ENCODE assay signal across 1 cellular context in the genomic region with DNA sequence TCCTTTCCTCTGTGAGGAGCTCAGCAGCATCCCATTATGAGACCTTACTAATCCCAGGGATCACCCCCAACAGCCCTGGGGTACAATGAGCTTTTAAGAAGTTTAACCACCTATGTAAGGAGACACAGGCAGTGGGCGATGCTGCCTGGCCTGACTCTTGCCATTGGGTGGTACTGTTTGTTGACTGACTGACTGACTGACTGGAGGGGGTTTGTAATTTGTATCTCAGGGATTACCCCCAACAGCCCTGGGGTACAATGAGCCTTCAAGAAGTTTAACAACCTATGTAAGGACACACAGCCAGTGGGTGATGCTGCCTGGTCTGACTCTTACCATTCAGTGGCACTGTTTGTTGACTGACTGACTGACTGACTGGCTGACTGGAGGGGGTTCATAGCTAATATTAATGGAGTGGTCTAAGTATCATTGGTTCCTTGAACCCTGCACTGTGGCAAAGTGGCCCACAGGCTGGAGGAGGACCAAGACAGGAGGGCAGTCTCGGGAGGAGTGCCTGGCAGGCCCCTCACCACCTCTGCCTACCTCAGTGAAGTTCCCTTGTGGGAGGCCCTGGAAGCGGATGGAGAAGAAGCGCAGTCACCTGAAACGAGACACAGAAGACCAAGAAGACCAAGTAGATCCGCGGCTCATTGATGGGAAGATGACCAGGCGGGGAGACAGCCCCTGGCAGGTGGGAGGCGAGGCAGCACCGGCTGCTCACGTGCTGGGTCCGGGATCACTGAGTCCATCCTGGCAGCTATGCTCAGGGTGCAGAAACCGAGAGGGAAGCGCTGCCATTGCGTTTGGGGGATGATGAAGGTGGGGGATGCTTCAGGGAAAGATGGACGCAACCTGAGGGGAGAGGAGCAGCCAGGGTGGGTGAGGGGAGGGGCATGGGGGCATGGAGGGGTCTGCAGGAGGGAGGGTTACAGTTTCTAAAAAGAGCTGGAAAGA.
TF ChIP-seq lines count a peak whose summit lies in the region.

No MANE protein-coding gene starts in this region.

TF ChIP-seq in WTC11, 78 proteins besides CTCF, POLR2A, EP300 and RAD21:
- TF ChIP-seq TEAD1 (CRISPR knock-in tag; IDR thresholded peaks at IDR 0.05): no peak
- TF ChIP-seq SP1 (CRISPR knock-in tag; conservative IDR thresholded peaks at IDR 0.05): no peak
- 0 out of 2 replicates have a peak, but pooled peaks have one; percentile 1 for TF ChIP-seq GTF2I (CRISPR knock-in tag; conservative IDR thresholded peaks at IDR 0.05)
- TF ChIP-seq SMAD3 (CRISPR knock-in tag; IDR thresholded peaks at IDR 0.05; ENCODE audit: borderline replicate concordance): no peak
- TF ChIP-seq ZNF232 (CRISPR knock-in tag; IDR thresholded peaks at IDR 0.05): no peak
